16 cellular contexts compared by ENCODE assay signal in genomic region chr13:104491951-104492350, GRCh38.
"Had no signal": no experiment of that assay in that cellular context is flagged by ENCODE, and none has a peak within 500 bp of the region (broad histone marks: within the 10 kb centered on the region; RNA-seq: fewer than 3 reads in every experiment).

No MANE protein-coding gene starts in this region.

- DNase-seq: KBM-7, MV-4-11, NCI-H1092, NCI-H1105 treated with DMSO at 0.1 percent for 48 hours, NCI-H1417 treated with DMSO at 0.1 percent for 48 hours, NCI-H146, NCI-H1694 treated with DMSO at 0.1 percent for 48 hours, NCI-H2029, NCI-H2081 treated with DMSO at 0.1 percent for 48 hours, NCI-H2171, NCI-H226, NCI-H524, NCI-H82, Right ventricle myocardium superior, RPMI8226, SIG-M5 had no signal
